20 cellular contexts compared by ENCODE assay signal in genomic region chr10:31782701-31783100, GRCh38.
DNase-seq lines count a peak whose midpoint lies in the region; ATAC-seq and TF ChIP-seq lines count a peak whose summit lies in the region.
"Had no signal": no experiment of that assay in that cellular context is flagged by ENCODE, and none has a peak within 500 bp of the region (broad histone marks: within the 10 kb centered on the region; RNA-seq: fewer than 3 reads in every experiment).

No MANE protein-coding gene starts in this region.

- H3K36me3 Mint-ChIP-seq in stimulated activated memory B cell treated with anti-CD40 and anti-IgM and Interleukin-4, amounts not matched to agents 10 μg/mL and 1 μg/mL and 100 μg/mL, for 72 hours, result no peaks in the 10 kb centered on the region
- H3K36me3 Mint-ChIP-seq: CD8-positive, alpha-beta T cell had no signal

- H3K9me3 Mint-ChIP-seq in stimulated activated memory B cell treated with anti-CD40 and anti-IgM and Interleukin-4, amounts not matched to agents 10 μg/mL and 1 μg/mL and 100 μg/mL, for 72 hours, result no peaks in the 10 kb centered on the region
- H3K9me3 Mint-ChIP-seq: CD8-positive, alpha-beta T cell had no signal

- no peak overlapping the region for H3K27ac Mint-ChIP-seq in stimulated activated memory B cell treated with anti-CD40 and anti-IgM and Interleukin-4, amounts not matched to agents 10 μg/mL and 1 μg/mL and 100 μg/mL, for 72 hours
- H3K27ac Mint-ChIP-seq: CD8-positive, alpha-beta T cell had no signal

- peaks cover 15% of the 10 kb centered on the region for H3K4me1 ChIP-seq in BE2C
- H3K4me1 ChIP-seq: BLaER1 treated with 17β-estradiol and CSF1 and Interleukin-3, amounts not matched to agents 10 nM and 100 nM had no signal

- H3K27me3 ChIP-seq in BE2C, result no peaks in the 10 kb centered on the region
- H3K27me3 ChIP-seq: BLaER1 treated with 17β-estradiol and CSF1 and Interleukin-3, amounts not matched to agents 10 nM and 100 nM had no signal

- no peak for ATAC-seq in stimulated activated memory B cell treated with anti-CD40 and anti-IgM and Interleukin-4, amounts not matched to agents 10 μg/mL and 1 μg/mL and 100 μg/mL, for 72 hours
- ATAC-seq: CD8-positive, alpha-beta T cell; HCT116; SK-N-SH treated with all-trans-retinoic acid at 6 μM for 48 hours had no signal

- peak; percentile 39 for DNase-seq in BE2C
- DNase-seq in EH (ENCODE audit: low read depth), result peak; percentile 35
- peak; percentile 47 for DNase-seq in NCI-H69 (lab: John Stamatoyannopoulos, UW)
- peak; percentile 36 for DNase-seq in foreskin melanocyte
- no peak for DNase-seq in hepatic stellate cell (ENCODE audit: low spot score)
- DNase-seq in dedifferentiated amniotic fluid mesenchymal stem cell (ENCODE audit: extremely low spot score), result no peak
- DNase-seq: CD8-positive, alpha-beta T cell; DMS53; EL; KG1; MV-4-11; NCI-H1105 treated with DMSO at 0.1 percent for 48 hours; NCI-H2081 treated with DMSO at 0.1 percent for 48 hours; NCI-H446; NCI-H526; NK-92 treated with Interleukin-12 subunit alpha and Interleukin-12 subunit beta, amount 100 ng/mL, for 24 hours had no signal

- no peak for TF ChIP-seq CTCF in BE2C (IDR thresholded peaks at IDR 0.05; ENCODE audit: low read depth, low read length)

- H3K4me3 ChIP-seq in BE2C (ENCODE audit: low read depth, low read length), result no peak overlapping the region
- H3K4me3 ChIP-seq: BLaER1 treated with 17β-estradiol and CSF1 and Interleukin-3, amounts not matched to agents 10 nM and 100 nM had no signal

- H3K4me1 Mint-ChIP-seq in stimulated activated memory B cell treated with anti-CD40 and anti-IgM and Interleukin-4, amounts not matched to agents 10 μg/mL and 1 μg/mL and 100 μg/mL, for 72 hours, result no peaks in the 10 kb centered on the region

- no peaks in the 10 kb centered on the region for H3K36me3 ChIP-seq in BE2C
- H3K36me3 ChIP-seq: BLaER1 treated with 17β-estradiol and CSF1 and Interleukin-3, amounts not matched to agents 10 nM and 100 nM had no signal

- H3K4me3 Mint-ChIP-seq in stimulated activated memory B cell treated with anti-CD40 and anti-IgM and Interleukin-4, amounts not matched to agents 10 μg/mL and 1 μg/mL and 100 μg/mL, for 72 hours, result no peak overlapping the region
- H3K4me3 Mint-ChIP-seq: CD8-positive, alpha-beta T cell had no signal

- peaks cover 8% of the 10 kb centered on the region for H3K27me3 Mint-ChIP-seq in stimulated activated memory B cell treated with anti-CD40 and anti-IgM and Interleukin-4, amounts not matched to agents 10 μg/mL and 1 μg/mL and 100 μg/mL, for 72 hours

- H3K9me3 ChIP-seq in BE2C, result no peaks in the 10 kb centered on the region
- H3K9me3 ChIP-seq: BLaER1 treated with 17β-estradiol and CSF1 and Interleukin-3, amounts not matched to agents 10 nM and 100 nM had no signal

Comparison
In these comparisons a context has a peak if more than half of its experiments do, and no peak if none do; other contexts are left out.
1. DNase-seq: peak in BE2C (single experiment), EH (single experiment), NCI-H69 (single experiment) and foreskin melanocyte (single experiment); none in hepatic stellate cell (single experiment) and dedifferentiated amniotic fluid mesenchymal stem cell (single experiment).